ENCODE assay signal across 2 cellular contexts in the genomic region with DNA sequence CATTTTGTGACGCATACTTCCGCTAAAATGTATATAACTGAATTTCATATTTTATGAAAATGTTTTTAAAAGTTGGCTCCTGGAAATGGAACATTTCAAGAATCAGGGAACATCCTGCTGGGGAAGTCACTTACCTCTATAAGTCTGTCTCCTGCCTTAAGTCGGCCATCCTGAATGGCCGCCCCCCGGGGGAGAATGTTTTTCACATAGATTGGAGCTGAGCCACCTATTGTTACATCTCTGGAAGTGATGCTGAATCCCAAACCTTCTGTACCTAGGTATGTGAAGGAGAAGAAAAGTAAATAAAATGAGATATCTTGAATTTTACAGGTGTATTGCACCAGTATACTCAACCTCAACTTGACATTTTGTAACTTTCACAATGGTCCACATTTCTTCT.
TF ChIP-seq lines count a peak whose summit lies in the region.

No MANE protein-coding gene starts in this region.

TF ChIP-seq in GM23338, 12 proteins besides CTCF, POLR2A, EP300 and RAD21:
- TF ChIP-seq ZNF462 (CRISPR knock-in tag; IDR thresholded peaks at IDR 0.05) (no peak), CREB1 (CRISPR knock-in tag; IDR thresholded peaks at IDR 0.05; ENCODE audit: low read depth) (no peak), ETS1 (IDR thresholded peaks at IDR 0.05) (no peak), STAT1 (IDR thresholded peaks at IDR 0.05; ENCODE audit: unreplicated experiment) (no peak), EZH2 (IDR thresholded peaks at IDR 0.05; ENCODE audit: low read depth, unreplicated experiment) (no peak), JUNB (IDR thresholded peaks at IDR 0.05; ENCODE audit: unreplicated experiment) (no peak), EZH2phosphoT487 (IDR thresholded peaks at IDR 0.05; ENCODE audit: unreplicated experiment) (no peak), ZNF114 (CRISPR knock-in tag; IDR thresholded peaks at IDR 0.05) (no peak)
- TF ChIP-seq, protein P1, sequence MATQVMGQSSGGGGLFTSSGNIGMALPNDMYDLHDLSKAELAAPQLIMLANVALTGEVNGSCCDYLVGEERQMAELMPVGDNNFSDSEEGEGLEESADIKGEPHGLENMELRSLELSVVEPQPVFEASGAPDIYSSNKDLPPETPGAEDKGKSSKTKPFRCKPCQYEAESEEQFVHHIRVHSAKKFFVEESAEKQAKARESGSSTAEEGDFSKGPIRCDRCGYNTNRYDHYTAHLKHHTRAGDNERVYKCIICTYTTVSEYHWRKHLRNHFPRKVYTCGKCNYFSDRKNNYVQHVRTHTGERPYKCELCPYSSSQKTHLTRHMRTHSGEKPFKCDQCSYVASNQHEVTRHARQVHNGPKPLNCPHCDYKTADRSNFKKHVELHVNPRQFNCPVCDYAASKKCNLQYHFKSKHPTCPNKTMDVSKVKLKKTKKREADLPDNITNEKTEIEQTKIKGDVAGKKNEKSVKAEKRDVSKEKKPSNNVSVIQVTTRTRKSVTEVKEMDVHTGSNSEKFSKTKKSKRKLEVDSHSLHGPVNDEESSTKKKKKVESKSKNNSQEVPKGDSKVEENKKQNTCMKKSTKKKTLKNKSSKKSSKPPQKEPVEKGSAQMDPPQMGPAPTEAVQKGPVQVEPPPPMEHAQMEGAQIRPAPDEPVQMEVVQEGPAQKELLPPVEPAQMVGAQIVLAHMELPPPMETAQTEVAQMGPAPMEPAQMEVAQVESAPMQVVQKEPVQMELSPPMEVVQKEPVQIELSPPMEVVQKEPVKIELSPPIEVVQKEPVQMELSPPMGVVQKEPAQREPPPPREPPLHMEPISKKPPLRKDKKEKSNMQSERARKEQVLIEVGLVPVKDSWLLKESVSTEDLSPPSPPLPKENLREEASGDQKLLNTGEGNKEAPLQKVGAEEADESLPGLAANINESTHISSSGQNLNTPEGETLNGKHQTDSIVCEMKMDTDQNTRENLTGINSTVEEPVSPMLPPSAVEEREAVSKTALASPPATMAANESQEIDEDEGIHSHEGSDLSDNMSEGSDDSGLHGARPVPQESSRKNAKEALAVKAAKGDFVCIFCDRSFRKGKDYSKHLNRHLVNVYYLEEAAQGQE (IDR thresholded peaks at IDR 0.05; ENCODE audit: unreplicated experiment), result no peak

TF ChIP-seq in H1, 55 proteins besides CTCF, POLR2A, EP300 and RAD21:
- 0 out of 2 replicates have a peak, but pooled peaks have one; percentile 49 for TF ChIP-seq YY1 (IDR thresholded peaks at IDR 0.05; ENCODE audit: low read depth, low read length)
- TF ChIP-seq RXRA (IDR thresholded peaks at IDR 0.05; ENCODE audit: insufficient read depth, low read depth, low read length), result no peak
